In genomic region chr2:180970052-180970451, GRCh38 we compare ENCODE assay signal across 12 cellular contexts.
"Had no signal": no experiment of that assay in that cellular context is flagged by ENCODE, and none has a peak within 500 bp of the region (broad histone marks: within the 10 kb centered on the region; RNA-seq: fewer than 3 reads in every experiment).

No MANE protein-coding gene starts in this region.

- H3K4me3 ChIP-seq: colonic mucosa, gastroesophageal sphincter, thyroid gland had no signal

- H3K9me3 ChIP-seq: colonic mucosa, gastroesophageal sphincter, thyroid gland had no signal

- DNase-seq: activated naive CD8-positive, alpha-beta T cell treated with anti-CD3 and anti-CD28 coated beads, Interleukin-2, amount 10 ng/mL, durations not matched to agents 7 days and 5 days; central memory CD4-positive, alpha-beta T cell; colonic mucosa; islet precursor cell; thyroid gland had no signal

- H3K27ac Mint-ChIP-seq: activated naive CD8-positive, alpha-beta T cell treated with anti-CD3 and anti-CD28 coated beads, Interleukin-2, amount 10 ng/mL, durations not matched to agents 7 days and 5 days; activated T-helper 1 cell treated with anti-CD3 and anti-CD28 coated beads, Interleukin-12 subunit alpha, Interleukin-12 subunit beta, Interleukin-2, Interleukin-4 antibody, amounts not matched to agents 30 ng/mL and 10 ng/mL and 1 ng/mL, durations not matched to agents 14 hours and 24 hours and 36 hours; brain; stimulated activated memory B cell treated with anti-CD40 and anti-IgM and Interleukin-4, amounts not matched to agents 10 μg/mL and 1 μg/mL and 100 μg/mL, for 72 hours had no signal

- H3K4me3 Mint-ChIP-seq: activated naive CD8-positive, alpha-beta T cell treated with anti-CD3 and anti-CD28 coated beads, Interleukin-2, amount 10 ng/mL, durations not matched to agents 7 days and 5 days; activated T-helper 1 cell treated with anti-CD3 and anti-CD28 coated beads, Interleukin-12 subunit alpha, Interleukin-12 subunit beta, Interleukin-2, Interleukin-4 antibody, amounts not matched to agents 30 ng/mL and 10 ng/mL and 1 ng/mL, durations not matched to agents 14 hours and 24 hours and 36 hours; brain; neural crest cell; stimulated activated memory B cell treated with anti-CD40 and anti-IgM and Interleukin-4, amounts not matched to agents 10 μg/mL and 1 μg/mL and 100 μg/mL, for 72 hours had no signal

- H3K27me3 Mint-ChIP-seq: brain; stimulated activated memory B cell treated with anti-CD40 and anti-IgM and Interleukin-4, amounts not matched to agents 10 μg/mL and 1 μg/mL and 100 μg/mL, for 72 hours had no signal

- H3K36me3 Mint-ChIP-seq: activated naive CD8-positive, alpha-beta T cell treated with anti-CD3 and anti-CD28 coated beads, Interleukin-2, amount 10 ng/mL, durations not matched to agents 7 days and 5 days; brain; stimulated activated memory B cell treated with anti-CD40 and anti-IgM and Interleukin-4, amounts not matched to agents 10 μg/mL and 1 μg/mL and 100 μg/mL, for 72 hours had no signal

- ATAC-seq: activated CD4-positive, CD25-positive, alpha-beta regulatory T cell treated with anti-CD3 and anti-CD28 coated beads, Interleukin-2, amount 50 U/mL, for 24 hours; gastroesophageal sphincter; left lobe of liver; stimulated activated memory B cell treated with anti-CD40 and anti-IgM and Interleukin-4, amounts not matched to agents 10 μg/mL and 1 μg/mL and 100 μg/mL, for 72 hours had no signal

- H3K4me1 Mint-ChIP-seq: activated naive CD8-positive, alpha-beta T cell treated with anti-CD3 and anti-CD28 coated beads, Interleukin-2, amount 10 ng/mL, durations not matched to agents 7 days and 5 days; neural crest cell; stimulated activated memory B cell treated with anti-CD40 and anti-IgM and Interleukin-4, amounts not matched to agents 10 μg/mL and 1 μg/mL and 100 μg/mL, for 72 hours had no signal

- H3K27ac ChIP-seq: colonic mucosa, gastroesophageal sphincter, thyroid gland had no signal

- H3K9me3 Mint-ChIP-seq: activated naive CD8-positive, alpha-beta T cell treated with anti-CD3 and anti-CD28 coated beads, Interleukin-2, amount 10 ng/mL, durations not matched to agents 7 days and 5 days; activated T-helper 1 cell treated with anti-CD3 and anti-CD28 coated beads, Interleukin-12 subunit alpha, Interleukin-12 subunit beta, Interleukin-2, Interleukin-4 antibody, amounts not matched to agents 30 ng/mL and 10 ng/mL and 1 ng/mL, durations not matched to agents 14 hours and 24 hours and 36 hours; brain; neural crest cell; stimulated activated memory B cell treated with anti-CD40 and anti-IgM and Interleukin-4, amounts not matched to agents 10 μg/mL and 1 μg/mL and 100 μg/mL, for 72 hours had no signal

- H3K36me3 ChIP-seq: colonic mucosa, gastroesophageal sphincter, thyroid gland had no signal

- H3K4me1 ChIP-seq: colonic mucosa, gastroesophageal sphincter, thyroid gland had no signal
